ENCODE assay signal across 16 cellular contexts in the genomic region with DNA sequence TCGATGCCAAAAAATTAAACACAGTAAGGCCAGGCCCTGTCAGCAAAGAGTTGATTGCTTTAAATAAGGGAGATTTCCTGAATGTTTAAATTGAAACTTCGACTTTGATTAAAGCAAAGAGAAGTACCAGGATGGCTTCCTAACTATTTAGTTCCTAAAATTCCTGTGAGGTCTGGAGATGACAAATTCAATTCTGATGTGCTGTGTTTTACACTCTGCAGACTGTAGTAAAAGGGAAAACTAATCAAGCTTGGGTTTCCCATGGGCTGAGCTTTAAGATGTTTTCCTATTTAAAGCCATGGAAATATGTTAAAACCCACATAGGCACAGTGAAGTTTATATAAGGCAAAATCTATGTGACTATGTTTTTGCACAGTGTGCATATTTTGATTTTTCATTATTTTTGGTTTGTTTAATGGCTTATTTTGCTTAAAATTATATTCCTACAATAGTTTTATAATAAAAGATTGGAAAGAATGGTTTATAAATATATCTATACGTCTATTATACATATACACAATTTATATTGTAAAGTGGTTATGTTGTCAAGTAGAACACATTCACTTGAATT.
DNase-seq lines count a peak whose midpoint lies in the region; ATAC-seq, FAIRE-seq and TF ChIP-seq lines count a peak whose summit lies in the region.
"Had no signal": no experiment of that assay in that cellular context is flagged by ENCODE, and none has a peak within 500 bp of the region (broad histone marks: within the 10 kb centered on the region; RNA-seq: fewer than 3 reads in every experiment).

No MANE protein-coding gene starts in this region.

- no peaks in the 10 kb centered on the region for H3K79me2 ChIP-seq in HepG2 (ENCODE audit: insufficient read depth, low read length)
- no peaks in the 10 kb centered on the region for H3K79me2 ChIP-seq in SK-N-SH (ENCODE audit: insufficient read depth)

- no TSS peak for BruUV-seq in HepG2 (replicated peaks; lab: Mats Ljungman, UMichigan)

- H3K4me3 ChIP-seq in HepG2 (replicated peaks in 1 of 3; ENCODE audit: insufficient read depth in 1 of 3, low read depth in 2 of 3, low read length in 3 of 3), result no peak overlapping the region
- H3K4me3 ChIP-seq in right lobe of liver, result no peak overlapping the region
- H3K4me3 ChIP-seq in SK-N-SH (ENCODE audit: low read depth in 2 of 2, low read length in 1 of 2), result no peak overlapping the region
- H3K4me3 ChIP-seq: BLaER1 treated with 17β-estradiol and CSF1 and Interleukin-3, amounts not matched to agents 10 nM and 100 nM; GM12878; HAP-1 had no signal

- CTCF ChIA-PET in HepG2 (lab: Yijun Ruan, JAX; ENCODE audit: low intra/inter-chr PET ratio, low total read pairs), result no interaction called here
- CTCF ChIA-PET in SK-N-SH (lab: Yijun Ruan, JAX), result interaction anchor here (1.5 kb wide), 1 partner anchor 10 kb away, joined by 4 read pairs; no protein-coding TSS in a partner anchor

- no peak for TF ChIP-seq POLR2A in HepG2 (IDR thresholded peaks at IDR 0.05; ENCODE audit: insufficient read depth in 1 of 2, low read depth in 2 of 2, low read length in 2 of 2)
- TF ChIP-seq POLR2A in right lobe of liver (IDR thresholded peaks at IDR 0.05), result no peak

- no peaks in the 10 kb centered on the region for H3K36me3 ChIP-seq in HepG2 (replicated peaks in 1 of 2; ENCODE audit: control insufficient read depth in 1 of 2, insufficient read depth in 2 of 2, low read length in 2 of 2)
- no peaks in the 10 kb centered on the region for H3K36me3 ChIP-seq in right lobe of liver
- H3K36me3 ChIP-seq in SK-N-SH (replicated peaks in 1 of 2; ENCODE audit: control insufficient read depth in 1 of 2, insufficient read depth in 2 of 2, low read length in 1 of 2), result no peaks in the 10 kb centered on the region
- H3K36me3 ChIP-seq: BLaER1 treated with 17β-estradiol and CSF1 and Interleukin-3, amounts not matched to agents 10 nM and 100 nM; HAP-1 had no signal

- TF ChIP-seq CTCF in HepG2 (CRISPR knock-in tag; IDR thresholded peaks at IDR 0.05) (no peak), right lobe of liver (IDR thresholded peaks at IDR 0.05) (no peak), SK-N-SH (IDR thresholded peaks at IDR 0.05) (no peak)

- H2AFZ ChIP-seq in HepG2 (ENCODE audit: low read length), result no peak overlapping the region
- H2AFZ ChIP-seq in SK-N-SH (ENCODE audit: low read depth), result no peak overlapping the region

- in situ Hi-C loops in HepG2 (cut with HindIII; ENCODE audit: extremely low pct_ligation_motif_present, low pct_unique_long_range_greater_than_20kb), result loop anchor here (5.0 to 10.0 kb wide), 2 partner anchors 80 to 218 kb away; no protein-coding TSS in a partner anchor

- no peaks in the 10 kb centered on the region for H3K27me3 ChIP-seq in HepG2 (ENCODE audit: control insufficient read depth in 1 of 2, insufficient read depth in 2 of 2, low read length in 2 of 2)
- H3K27me3 ChIP-seq in right lobe of liver, result no peaks in the 10 kb centered on the region
- H3K27me3 ChIP-seq in SK-N-SH (ENCODE audit: insufficient read depth), result no peaks in the 10 kb centered on the region
- H3K27me3 ChIP-seq: BLaER1 treated with 17β-estradiol and CSF1 and Interleukin-3, amounts not matched to agents 10 nM and 100 nM had no signal

- TF ChIP-seq EP300 in HepG2 (IDR thresholded peaks at IDR 0.05; ENCODE audit: low read depth in 2 of 2, low read length in 2 of 2), result no peak
- no peak for TF ChIP-seq EP300 in HepG2 (CRISPR knock-in tag; IDR thresholded peaks at IDR 0.05; ENCODE audit: borderline replicate concordance)
- TF ChIP-seq EP300 in SK-N-SH (IDR thresholded peaks at IDR 0.05; ENCODE audit: borderline replicate concordance in 1 of 2, low read depth in 1 of 2, low read length in 1 of 2), result no peak; a peak in 1 of 4 replicates

- H3K4me2 ChIP-seq in HepG2 (ENCODE audit: low read depth, low read length) (no peak overlapping the region), SK-N-SH (no peak overlapping the region)
- H3K4me2 ChIP-seq: BLaER1 treated with 17β-estradiol and CSF1 and Interleukin-3, amounts not matched to agents 10 nM and 100 nM had no signal

- no peak for FAIRE-seq in HepG2 (lab: Jason Lieb, UNC)
- peak; percentile 13 for FAIRE-seq in frontal cortex (lab: Jason Lieb, UNC)
- FAIRE-seq: GM12878, HTR-8/SVneo had no signal

- no peak for ATAC-seq in HepG2
- ATAC-seq in right lobe of liver, result no peak
- ATAC-seq: CD8-positive, alpha-beta T cell; GM12878 had no signal

- 15% methylated on average over 3 of the region's 3 CpGs for whole genome bisulfite sequencing in HepG2 (ENCODE audit: low lambda C conversion rate)
- 65% methylated on average over 3 of the region's 3 CpGs for WGBS in right lobe of liver (ENCODE audit: insufficient coverage, low coverage, low lambda C conversion rate, missing lambda C conversion rate)
- WGBS in SK-N-SH (ENCODE audit: low lambda C conversion rate), result 54% methylated on average over 3 of the region's 3 CpGs

- H3K9me3 ChIP-seq in HepG2 (ENCODE audit: low read length) (no peaks in the 10 kb centered on the region), right lobe of liver (no peaks in the 10 kb centered on the region), SK-N-SH (no peaks in the 10 kb centered on the region)
- H3K9me3 ChIP-seq: BLaER1 treated with 17β-estradiol and CSF1 and Interleukin-3, amounts not matched to agents 10 nM and 100 nM; HAP-1 had no signal

- intact Hi-C loops in HepG2 (cut with micrococcal nuclease; ENCODE audit: unreplicated experiment) (loop anchor here (10.0 kb wide), 1 partner anchor 332 kb away; no protein-coding TSS in a partner anchor), right lobe of liver (cut with DNase I) (no loop called here)

- no peaks in the 10 kb centered on the region for H3K9me2 ChIP-seq in SK-N-SH

- H3K4me1 ChIP-seq in HepG2 (ENCODE audit: insufficient read depth, low read length) (peaks cover 4% of the 10 kb centered on the region), right lobe of liver (no peaks in the 10 kb centered on the region), SK-N-SH (ENCODE audit: control insufficient read depth in 1 of 2, insufficient read depth in 2 of 2, low read depth in 1 of 2, low read length in 1 of 2) (peaks cover 0 to 3% of the 10 kb centered on the region in 2 experiments; a peak in 2 of 4 replicates)
- H3K4me1 ChIP-seq: HAP-1 had no signal

- H4K20me1 ChIP-seq in HepG2 (ENCODE audit: insufficient read depth, low read length), result no peaks in the 10 kb centered on the region
- no peaks in the 10 kb centered on the region for H4K20me1 ChIP-seq in SK-N-SH (ENCODE audit: insufficient read depth)
- H4K20me1 ChIP-seq: BLaER1 treated with 17β-estradiol and CSF1 and Interleukin-3, amounts not matched to agents 10 nM and 100 nM had no signal

- H3K9ac ChIP-seq in HepG2 (ENCODE audit: insufficient read depth, low read depth, low read length) (no peak overlapping the region), SK-N-SH (no peak overlapping the region)
- H3K9ac ChIP-seq: BLaER1 treated with 17β-estradiol and CSF1 and Interleukin-3, amounts not matched to agents 10 nM and 100 nM had no signal

- H3K27ac ChIP-seq in HepG2 (ENCODE audit: extremely low read length, insufficient read depth, low read length), result no peak overlapping the region
- H3K27ac ChIP-seq in right lobe of liver, result no peak overlapping the region
- H3K27ac ChIP-seq in SK-N-SH (ENCODE audit: low read depth in 2 of 2, low read length in 1 of 2), result peak overlapping the region in 1 of 2 experiments; percentile 69; a peak in 2 of 4 replicates
- H3K27ac ChIP-seq: 22Rv1; BLaER1 treated with 17β-estradiol and CSF1 and Interleukin-3, amounts not matched to agents 10 nM and 100 nM had no signal

- DNase-seq in HepG2 (ENCODE audit: low spot score) (no peak), right lobe of liver (no peak), SK-N-SH (no peak), frontal cortex (ENCODE audit: low spot score in 2 of 2) (no peak), T-helper 2 cell (no peak), NK-92 (lab: John Stamatoyannopoulos, UW; ENCODE audit: unreplicated experiment) (no peak), NCI-H187 (lab: John Stamatoyannopoulos, UW) (no peak)
- DNase-seq in stimulated activated CD4-positive, alpha-beta T cell treated with anti-CD3 and anti-CD28 coated beads, Interleukin-2, amount 100 ng/mL, for 48 hours, result no peak
- DNase-seq: Calu3; CD8-positive, alpha-beta T cell; DMS79 treated with DMSO at 0.1 percent for 48 hours had no signal

- TF ChIP-seq RAD21 in HepG2 (CRISPR knock-in tag; IDR thresholded peaks at IDR 0.05) (no peak), SK-N-SH (IDR thresholded peaks at IDR 0.05; ENCODE audit: low read length) (no peak)

- POLR2A ChIA-PET in HepG2 (lab: Yijun Ruan, JAX), result no interaction called here
- POLR2A ChIA-PET in SK-N-SH (lab: Yijun Ruan, JAX), result no interaction called here

- no peaks in the 10 kb centered on the region for H3F3A ChIP-seq in SK-N-SH (replicated peaks; ENCODE audit: insufficient read depth)

TF ChIP-seq in HepG2, 621 proteins besides CTCF, POLR2A, EP300 and RAD21:
- peak; percentile 73 to 81 for TF ChIP-seq MAFK (conservative IDR thresholded peaks at IDR 0.05 in 1 of 2, IDR thresholded peaks at IDR 0.05 in 1 of 2; ENCODE audit: low read length in 2 of 2)
- TF ChIP-seq ZKSCAN8 (CRISPR knock-in tag; IDR thresholded peaks at IDR 0.05; ENCODE audit: borderline replicate concordance), result no peak
- peak; percentile 60 for TF ChIP-seq MAFF (IDR thresholded peaks at IDR 0.05; ENCODE audit: low read depth, low read length)
- no peak for TF ChIP-seq ZNF207 (IDR thresholded peaks at IDR 0.05; ENCODE audit: borderline replicate concordance)

TF ChIP-seq in SK-N-SH, 30 proteins besides CTCF, POLR2A, EP300 and RAD21:
- TF ChIP-seq, protein P1, sequence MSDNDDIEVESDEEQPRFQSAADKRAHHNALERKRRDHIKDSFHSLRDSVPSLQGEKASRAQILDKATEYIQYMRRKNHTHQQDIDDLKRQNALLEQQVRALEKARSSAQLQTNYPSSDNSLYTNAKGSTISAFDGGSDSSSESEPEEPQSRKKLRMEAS (IDR thresholded peaks at IDR 0.05; ENCODE audit: low read depth), result no peak
- TF ChIP-seq, protein P2, sequence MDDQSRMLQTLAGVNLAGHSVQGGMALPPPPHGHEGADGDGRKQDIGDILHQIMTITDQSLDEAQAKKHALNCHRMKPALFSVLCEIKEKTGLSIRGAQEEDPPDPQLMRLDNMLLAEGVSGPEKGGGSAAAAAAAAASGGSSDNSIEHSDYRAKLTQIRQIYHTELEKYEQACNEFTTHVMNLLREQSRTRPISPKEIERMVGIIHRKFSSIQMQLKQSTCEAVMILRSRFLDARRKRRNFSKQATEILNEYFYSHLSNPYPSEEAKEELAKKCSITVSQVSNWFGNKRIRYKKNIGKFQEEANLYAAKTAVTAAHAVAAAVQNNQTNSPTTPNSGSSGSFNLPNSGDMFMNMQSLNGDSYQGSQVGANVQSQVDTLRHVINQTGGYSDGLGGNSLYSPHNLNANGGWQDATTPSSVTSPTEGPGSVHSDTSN (IDR thresholded peaks at IDR 0.05), result 0 out of 2 replicates have a peak, but pooled peaks have one; percentile 15
- peak; percentile 70; the same call in 1 of the 2 replicates for TF ChIP-seq TCF12 (IDR thresholded peaks at IDR 0.05)
